20 cellular contexts compared by ENCODE assay signal in genomic region chr10:26031300-26031699, GRCh38.
"Had no signal": no experiment of that assay in that cellular context is flagged by ENCODE, and none has a peak within 500 bp of the region (broad histone marks: within the 10 kb centered on the region; RNA-seq: fewer than 3 reads in every experiment).

No MANE protein-coding gene starts in this region.

- FAIRE-seq: bronchial epithelial cell had no signal

- DNase-seq: activated B cell treated with CpG ODN at 0.5 μM for 24 hours; activated CD4-positive, alpha-beta T cell treated with anti-CD3 and anti-CD28 coated beads for 36 hours; activated CD4-positive, alpha-beta T cell treated with anti-CD3 and anti-CD28 coated beads, Interleukin-2, amount 50 U/mL, for 4 hours; activated CD8-positive, alpha-beta memory T cell treated with anti-CD3 and anti-CD28 coated beads for 24 hours; activated CD8-positive, alpha-beta memory T cell treated with anti-CD3 and anti-CD28 coated beads, Interleukin-2, amount 50 U/mL, for 4 hours; activated naive CD4-positive, alpha-beta T cell; activated T-cell treated with anti-CD3 and anti-CD28 coated beads, Interleukin-2, amount 50 U/mL, for 24 hours; amygdala; colonic mucosa; endodermal cell; head of caudate nucleus; hypothalamus; left ventricle myocardium superior; mammary epithelial cell; naive thymus-derived CD8-positive, alpha-beta T cell; stimulated activated CD4-positive, alpha-beta T cell treated with anti-CD3 and anti-CD28 coated beads, Interleukin-4, amount 100 ng/mL, for 24 hours; stimulated activated naive CD8-positive, alpha-beta T cell treated with anti-CD3 and anti-CD28 coated beads, Interleukin-15, Interleukin-2, amounts not matched to agents 100 U/mL and 50 U/mL, for 24 hours; upper lobe of left lung had no signal

- ATAC-seq: activated CD4-positive, alpha-beta T cell treated with anti-CD3 and anti-CD28 coated beads for 36 hours; gastroesophageal sphincter; left ventricle myocardium superior; naive thymus-derived CD8-positive, alpha-beta T cell; stimulated activated naive CD8-positive, alpha-beta T cell treated with anti-CD3 and anti-CD28 coated beads, Interleukin-15, Interleukin-2, amounts not matched to agents 100 U/mL and 50 U/mL, for 24 hours had no signal
